Comparison of ENCODE assay signal across 9 cellular contexts in the genomic region with DNA sequence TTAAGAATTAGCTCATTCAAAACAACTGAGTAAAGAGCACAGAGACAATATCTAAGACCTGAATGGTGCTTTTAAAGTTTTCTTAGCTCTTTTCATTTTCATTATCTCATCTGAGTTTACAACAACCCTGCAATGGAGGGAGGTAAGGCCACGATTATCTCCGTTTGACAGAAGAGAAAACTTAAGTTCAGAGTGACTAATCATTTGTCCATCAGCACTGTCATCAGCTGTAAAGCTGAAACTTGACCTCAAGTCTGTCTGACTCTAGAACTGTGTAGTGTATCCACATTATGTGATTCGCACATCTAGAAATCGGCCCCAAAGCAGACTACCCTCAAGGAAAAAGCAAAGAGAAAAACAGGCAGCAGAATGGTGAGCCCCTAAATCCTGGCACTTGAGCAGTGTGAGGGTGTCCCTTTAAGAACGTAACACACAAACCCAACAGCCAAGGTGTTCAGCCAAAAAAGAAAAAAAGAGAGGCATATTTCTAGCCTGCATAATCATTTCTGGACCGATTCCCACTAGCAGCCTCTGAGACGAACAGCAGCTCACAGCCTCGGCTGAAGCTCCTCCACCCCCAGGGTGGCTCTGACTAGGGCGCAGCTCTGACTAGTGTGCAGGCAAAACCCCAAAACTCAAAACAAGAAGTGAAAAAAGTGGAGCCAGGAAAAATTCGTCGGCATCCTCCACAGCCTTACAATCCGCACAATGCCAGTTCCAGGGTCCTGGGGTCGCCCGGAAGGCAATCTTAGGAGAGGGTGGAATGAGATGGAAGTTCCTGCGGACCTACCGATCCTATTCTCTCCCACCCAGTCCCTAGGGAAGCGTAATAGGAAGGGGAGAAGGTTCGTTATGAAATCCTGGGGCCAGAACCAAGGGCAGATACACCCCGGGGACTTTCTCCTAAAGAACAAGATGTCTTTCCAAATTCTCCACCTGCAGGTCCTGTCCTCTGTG. TPM values are rescaled to one million over a fixed set of nuclear protein-coding genes. Genes with fewer than 3 reads are reported as not detected.
DNase-seq lines count a peak whose midpoint lies in the region; ATAC-seq and TF ChIP-seq lines count a peak whose summit lies in the region.
"Had no signal": no experiment of that assay in that cellular context is flagged by ENCODE, and none has a peak within 500 bp of the region (broad histone marks: within the 10 kb centered on the region; RNA-seq: fewer than 3 reads in every experiment).

No MANE protein-coding gene starts in this region.

- peaks cover 5 to 40% (median 13%) of the 10 kb centered on the region in 3 donors for H3K4me1 ChIP-seq in esophagus squamous epithelium
- H3K4me1 ChIP-seq in muscle layer of duodenum (ENCODE audit: control insufficient read depth in 1 of 2, insufficient read depth in 2 of 2, low read length in 2 of 2) = peaks cover 4 to 14% of the 10 kb centered on the region in 2 donors
- H3K4me1 ChIP-seq in urinary bladder (ENCODE audit: insufficient read depth) = no peaks in the 10 kb centered on the region

- H3K27ac Mint-ChIP-seq in activated naive CD4-positive, alpha-beta T cell treated with anti-CD3 and anti-CD28 coated beads, Interleukin-2, amount 50 U/mL, for 24 hours = no peak overlapping the region
- no peak overlapping the region for H3K27ac Mint-ChIP-seq in activated naive CD4-positive, alpha-beta T cell treated with anti-CD3 and anti-CD28 coated beads, Interleukin-2, amount 10 ng/mL, durations not matched to agents 7 days and 5 days

- no peak for ATAC-seq in GM21619 (IDR thresholded peaks at IDR 0.05; ENCODE audit: unreplicated experiment)
- ATAC-seq in GM18867 (IDR thresholded peaks at IDR 0.05; ENCODE audit: unreplicated experiment) = no peak

- TF ChIP-seq POLR2A in esophagus squamous epithelium (IDR thresholded peaks at IDR 0.05) = peak in 1 of 4 donors; percentile 15

- no peaks in the 10 kb centered on the region for H3K9me3 ChIP-seq in esophagus squamous epithelium
- no peaks in the 10 kb centered on the region for H3K9me3 ChIP-seq in muscle layer of duodenum (ENCODE audit: control insufficient read depth in 1 of 2, low read length in 2 of 2)

- H3K4me1 Mint-ChIP-seq in activated naive CD4-positive, alpha-beta T cell treated with anti-CD3 and anti-CD28 coated beads, Interleukin-2, amount 50 U/mL, for 24 hours = peaks cover 7% of the 10 kb centered on the region
- H3K4me1 Mint-ChIP-seq in activated naive CD4-positive, alpha-beta T cell treated with anti-CD3 and anti-CD28 coated beads, Interleukin-2, amount 10 ng/mL, durations not matched to agents 7 days and 5 days = peaks cover 8% of the 10 kb centered on the region

- H3K27ac ChIP-seq in esophagus squamous epithelium (peak overlapping the region; percentile 48 to 80 (median 78)), muscle layer of duodenum (ENCODE audit: low read length) (peak overlapping the region; percentile 40), urinary bladder (ENCODE audit: low read depth) (peak overlapping the region; percentile 41)

- H3K9me3 Mint-ChIP-seq in activated naive CD4-positive, alpha-beta T cell treated with anti-CD3 and anti-CD28 coated beads, Interleukin-2, amount 50 U/mL, for 24 hours = no peaks in the 10 kb centered on the region
- H3K9me3 Mint-ChIP-seq in activated naive CD4-positive, alpha-beta T cell treated with anti-CD3 and anti-CD28 coated beads, Interleukin-2, amount 10 ng/mL, durations not matched to agents 7 days and 5 days = no peaks in the 10 kb centered on the region

- no peak for TF ChIP-seq CTCF in esophagus squamous epithelium (IDR thresholded peaks at IDR 0.05)

- intact Hi-C loops in esophagus squamous epithelium (cut with DNase I) = no loop called here

- H3K4me3 Mint-ChIP-seq in activated naive CD4-positive, alpha-beta T cell treated with anti-CD3 and anti-CD28 coated beads, Interleukin-2, amount 50 U/mL, for 24 hours = peak overlapping the region; percentile 45
- no peak overlapping the region for H3K4me3 Mint-ChIP-seq in activated naive CD4-positive, alpha-beta T cell treated with anti-CD3 and anti-CD28 coated beads, Interleukin-2, amount 10 ng/mL, durations not matched to agents 7 days and 5 days

- H3K27me3 Mint-ChIP-seq in activated naive CD4-positive, alpha-beta T cell treated with anti-CD3 and anti-CD28 coated beads, Interleukin-2, amount 50 U/mL, for 24 hours = peaks cover 32% of the 10 kb centered on the region
- peaks cover 53% of the 10 kb centered on the region for H3K27me3 Mint-ChIP-seq in activated naive CD4-positive, alpha-beta T cell treated with anti-CD3 and anti-CD28 coated beads, Interleukin-2, amount 10 ng/mL, durations not matched to agents 7 days and 5 days

- peaks cover 0 to 50% (median 3%) of the 10 kb centered on the region in 4 donors for H3K27me3 ChIP-seq in esophagus squamous epithelium
- H3K27me3 ChIP-seq in muscle layer of duodenum (ENCODE audit: low read depth, low read length) = no peaks in the 10 kb centered on the region

- CTCF ChIA-PET in activated naive CD4-positive, alpha-beta T cell treated with anti-CD3 and anti-CD28 coated beads, Interleukin-2, amount 10 ng/mL, durations not matched to agents 7 days and 5 days (lab: Charles Lee) = no interaction called here

- H3K36me3 Mint-ChIP-seq in activated naive CD4-positive, alpha-beta T cell treated with anti-CD3 and anti-CD28 coated beads, Interleukin-2, amount 50 U/mL, for 24 hours = no peaks in the 10 kb centered on the region
- H3K36me3 Mint-ChIP-seq in activated naive CD4-positive, alpha-beta T cell treated with anti-CD3 and anti-CD28 coated beads, Interleukin-2, amount 10 ng/mL, durations not matched to agents 7 days and 5 days = no peaks in the 10 kb centered on the region

- H3K4me3 ChIP-seq in esophagus squamous epithelium (peak overlapping the region; percentile 49 to 76 (median 64)), muscle layer of duodenum (ENCODE audit: low read depth in 1 of 2, low read length in 2 of 2) (peak overlapping the region; percentile 73 to 82), urinary bladder (ENCODE audit: low read depth, low read length) (peak overlapping the region; percentile 82)

- 27 to 29% methylated on average over 12 to 19 of the region's 19 CpGs for WGBS in esophagus squamous epithelium, 2 donors
- WGBS in urinary bladder = 19% methylated on average over 19 of the region's 19 CpGs

- H3K36me3 ChIP-seq in esophagus squamous epithelium = no peaks in the 10 kb centered on the region
- no peaks in the 10 kb centered on the region for H3K36me3 ChIP-seq in muscle layer of duodenum (ENCODE audit: control insufficient read depth in 1 of 2, insufficient read depth in 2 of 2, low read length in 2 of 2)
- no peaks in the 10 kb centered on the region for H3K36me3 ChIP-seq in urinary bladder (ENCODE audit: insufficient read depth)

- no peak for DNase-seq in activated naive CD4-positive, alpha-beta T cell treated with anti-CD3 and anti-CD28 coated beads, Interleukin-2, amount 10 ng/mL, durations not matched to agents 7 days and 5 days
- DNase-seq in esophagus squamous epithelium (lab: John Stamatoyannopoulos, UW) = no peak
- no peak for DNase-seq in activated CD4-positive, alpha-beta T cell treated with anti-CD3 and anti-CD28 coated beads, Interleukin-2, amount 50 U/mL, for 1 hour

RNA-seq across cellular contexts. Expression of a gene that starts 1.5 kb away (rescaled TPM):
- total RNA-seq in esophagus squamous epithelium = 1 to 10 TPM; 1.2 to 9.7 (median 2.8) TPM
- 42.9 TPM for total RNA-seq in urinary bladder
- 25.1 TPM for polyA plus RNA-seq in urinary bladder
- total RNA-seq: T-helper 2 cell treated with Interferon-gamma antibody and Interleukin-4, amounts not matched to agents 100 ng/mL and 5 ng/mL, for 36 hours had no signal
